In the genomic region with DNA sequence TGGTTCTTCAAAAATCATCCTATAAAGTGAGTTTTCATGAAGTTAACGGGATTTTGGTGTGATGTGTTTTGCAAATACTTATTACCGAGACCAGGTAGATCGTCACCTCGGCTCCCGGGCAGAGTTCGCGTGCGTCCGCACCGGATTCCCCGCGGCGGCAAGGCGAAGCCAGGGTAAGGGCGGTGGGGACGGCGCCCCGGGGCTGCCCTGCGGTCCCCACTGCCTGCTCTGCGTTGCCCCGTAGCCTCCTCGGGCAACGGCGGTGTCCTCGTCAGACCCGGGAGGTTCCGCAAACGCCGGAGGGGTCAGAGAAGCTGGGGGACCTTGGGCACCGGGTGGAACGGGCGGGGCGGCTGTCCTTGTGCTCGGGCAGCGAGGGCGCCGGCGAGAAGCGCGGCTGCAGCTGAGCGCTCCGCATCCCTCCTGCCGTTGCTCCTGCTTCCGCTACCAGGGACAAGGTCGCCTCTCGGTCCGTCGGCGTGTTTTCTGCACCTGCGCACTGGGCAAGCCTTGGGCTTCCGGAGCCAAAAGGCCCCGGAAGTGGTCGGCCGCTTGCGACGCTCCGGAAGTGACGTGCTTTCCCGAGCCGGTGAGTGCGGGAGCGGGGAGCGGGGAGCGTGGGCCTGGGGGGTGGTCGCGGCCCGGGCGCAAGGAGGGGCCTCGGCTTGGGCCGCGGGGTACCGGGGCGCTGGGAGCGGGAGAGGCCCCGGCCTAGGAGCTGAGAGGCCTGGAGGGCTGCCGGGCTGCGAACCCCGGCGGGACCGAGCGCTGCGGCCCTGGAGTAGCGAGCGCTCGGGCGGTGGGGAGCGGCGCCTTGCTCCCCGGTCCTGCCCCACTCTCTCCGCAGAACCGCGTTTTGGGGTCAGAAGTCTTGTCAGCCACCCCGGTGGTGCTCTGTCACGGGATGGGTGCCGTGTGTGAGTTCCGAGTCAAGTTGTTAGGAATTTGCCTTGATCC, we compare ENCODE assay signal across 8 cellular contexts. TPM values are rescaled to one million over a fixed set of nuclear protein-coding genes. Genes with fewer than 3 reads are reported as not detected.
DNase-seq lines count a peak whose midpoint lies in the region; ATAC-seq and TF ChIP-seq lines count a peak whose summit lies in the region.

A gene with protein sequence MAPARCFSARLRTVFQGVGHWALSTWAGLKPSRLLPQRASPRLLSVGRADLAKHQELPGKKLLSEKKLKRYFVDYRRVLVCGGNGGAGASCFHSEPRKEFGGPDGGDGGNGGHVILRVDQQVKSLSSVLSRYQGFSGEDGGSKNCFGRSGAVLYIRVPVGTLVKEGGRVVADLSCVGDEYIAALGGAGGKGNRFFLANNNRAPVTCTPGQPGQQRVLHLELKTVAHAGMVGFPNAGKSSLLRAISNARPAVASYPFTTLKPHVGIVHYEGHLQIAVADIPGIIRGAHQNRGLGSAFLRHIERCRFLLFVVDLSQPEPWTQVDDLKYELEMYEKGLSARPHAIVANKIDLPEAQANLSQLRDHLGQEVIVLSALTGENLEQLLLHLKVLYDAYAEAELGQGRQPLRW (plus strand): TSS at position 560 of the 957 bp plus-strand sequence. CDS start 10,393 bp downstream, outside the sequence.

- CTCF ChIA-PET in activated naive CD4-positive, alpha-beta T cell treated with anti-CD3 and anti-CD28 coated beads for 36 hours (lab: Charles Lee): no interaction called here

- H3K27ac ChIP-seq in gastroesophageal sphincter (peak within 1 kb of the TSS; percentile 91 to 99 (median 94)), neutrophil (peak within 1 kb of the TSS; percentile 95)

- peak within 1 kb of the TSS; percentile 87 for H3K4me3 Mint-ChIP-seq in activated naive CD4-positive, alpha-beta T cell treated with anti-CD3 and anti-CD28 coated beads for 36 hours

- H3K4me1 Mint-ChIP-seq in activated naive CD4-positive, alpha-beta T cell treated with anti-CD3 and anti-CD28 coated beads for 36 hours (ENCODE audit: low read depth): peaks cover 38% of the 10 kb centered on the region

- DNase-seq in GM04504 (ENCODE audit: low read depth) (peak; percentile 89), NB4 (ENCODE audit: low read depth) (peak; percentile 99), SK-N-DZ (ENCODE audit: low spot score) (peak; percentile 99)
- DNase-seq in activated naive CD4-positive, alpha-beta T cell treated with anti-CD3 and anti-CD28 coated beads for 36 hours: peak; percentile 96

- peak; percentile 89 for ATAC-seq in HG02571 (IDR thresholded peaks at IDR 0.05; ENCODE audit: unreplicated experiment)
- ATAC-seq in gastroesophageal sphincter: peak; percentile 98

- WGBS in gastroesophageal sphincter (ENCODE audit: low coverage in 1 of 2), 2 donors: 0% methylated on average over 2 to 9 of the region's 96 CpGs

- H3K27ac Mint-ChIP-seq in activated naive CD4-positive, alpha-beta T cell treated with anti-CD3 and anti-CD28 coated beads for 36 hours: peak within 1 kb of the TSS; percentile 84

- no peaks in the 10 kb centered on the region for H3K27me3 ChIP-seq in gastroesophageal sphincter
- H3K27me3 ChIP-seq in neutrophil: no peaks in the 10 kb centered on the region

- H3K9me3 Mint-ChIP-seq in activated naive CD4-positive, alpha-beta T cell treated with anti-CD3 and anti-CD28 coated beads for 36 hours: no peaks in the 10 kb centered on the region

- TF ChIP-seq POLR2A in NB4 (IDR thresholded peaks at IDR 0.05; ENCODE audit: extremely low read depth, insufficient read length) (peak; percentile 98), gastroesophageal sphincter (IDR thresholded peaks at IDR 0.05) (peak; percentile 86 to 90)

- H3K4me1 ChIP-seq in gastroesophageal sphincter (peaks cover 0 to 50% (median 7%) of the 10 kb centered on the region in 3 donors), neutrophil (ENCODE audit: control insufficient read depth in 1 of 2, insufficient read depth in 1 of 2, low read depth in 1 of 2, low read length in 1 of 2) (peaks cover 57 to 58% of the 10 kb centered on the region in 2 experiments)

- TF ChIP-seq CTCF in NB4 (IDR thresholded peaks at IDR 0.05; ENCODE audit: low read depth, low read length): no peak
- TF ChIP-seq CTCF in gastroesophageal sphincter (IDR thresholded peaks at IDR 0.05): peak in 3 of 4 experiments; percentile 23 to 33 (median 24)
- TF ChIP-seq CTCF in neutrophil (IDR thresholded peaks at IDR 0.05): peak; percentile 70
- TF ChIP-seq CTCF in subcutaneous adipose tissue (IDR thresholded peaks at IDR 0.05; ENCODE audit: low read depth): no peak

- H3K36me3 ChIP-seq in gastroesophageal sphincter (peaks cover 0 to 23% of the 10 kb centered on the region in 2 donors), neutrophil (peaks cover 10% of the 10 kb centered on the region)

- H3K9me3 ChIP-seq in gastroesophageal sphincter (no peaks in the 10 kb centered on the region), neutrophil (no peaks in the 10 kb centered on the region)

- intact Hi-C loops in activated naive CD4-positive, alpha-beta T cell treated with anti-CD3 and anti-CD28 coated beads for 36 hours (cut with micrococcal nuclease): loop anchor here (1.0 kb wide), 6 partner anchors 38 to 205 kb away; a partner anchor contains a TSS

- H3K36me3 Mint-ChIP-seq in activated naive CD4-positive, alpha-beta T cell treated with anti-CD3 and anti-CD28 coated beads for 36 hours (ENCODE audit: low read depth): peaks cover 5% of the 10 kb centered on the region

- H3K27me3 Mint-ChIP-seq in activated naive CD4-positive, alpha-beta T cell treated with anti-CD3 and anti-CD28 coated beads for 36 hours (ENCODE audit: low read depth): no peaks in the 10 kb centered on the region

- H3K4me3 ChIP-seq in NB4 (ENCODE audit: low read depth, low read length) (peak within 1 kb of the TSS; percentile 99), gastroesophageal sphincter (peak within 1 kb of the TSS; percentile 88 to 92), neutrophil (ENCODE audit: low read depth in 1 of 2, low read length in 1 of 2) (peak within 1 kb of the TSS; percentile 81 to 90)

- TF ChIP-seq EP300 in gastroesophageal sphincter (IDR thresholded peaks at IDR 0.05): no peak

RNA-seq across cellular contexts. Expression of the gene that starts here (rescaled TPM):
- 39.2 and 49.2 TPM in 2 replicates for polyA plus RNA-seq in SK-N-DZ (2014; cell fraction: cytosol; rRNA removed)
- polyA plus RNA-seq in SK-N-DZ (2014; cell fraction: nucleus; rRNA removed): 24.7 and 44.5 TPM in 2 replicates
- total RNA-seq in activated naive CD4-positive, alpha-beta T cell treated with anti-CD3 and anti-CD28 coated beads for 36 hours: 10 to 100 TPM; 34.3 to 36.4 TPM
- total RNA-seq in gastroesophageal sphincter: 10 to 100 TPM; 23.7 to 31.3 (median 30.2) TPM
- 10 to 100 TPM; 17.0 to 26.1 (median 22.6) TPM for total RNA-seq in subcutaneous adipose tissue

Comparison
In these comparisons a context has a peak if more than half of its experiments do, and no peak if none do; other contexts are left out.
1. Peak in every context shown above with its lines: DNase-seq, ATAC-seq, H3K4me3 ChIP-seq and H3K27ac ChIP-seq.
2. CTCF ChIP-seq: peak in gastroesophageal sphincter (3 of 4) and neutrophil (single experiment); none in NB4 (single experiment) and subcutaneous adipose tissue (single experiment).